ENCODE assay signal across 9 cellular contexts in genomic region chr22:23787910-23788309, GRCh38. TPM values are rescaled to one million over a fixed set of nuclear protein-coding genes. Genes with fewer than 3 reads are reported as not detected.
DNase-seq lines count a peak whose midpoint lies in the region; ATAC-seq and TF ChIP-seq lines count a peak whose summit lies in the region.
"Had no signal": no experiment of that assay in that cellular context is flagged by ENCODE, and none has a peak within 500 bp of the region (broad histone marks: within the 10 kb centered on the region; RNA-seq: fewer than 3 reads in every experiment).

No MANE protein-coding gene starts in this region.

- H3K4me1 Mint-ChIP-seq in dendritic cell treated with granulocyte-macrophage colony-stimulating factor and Interleukin-4, amounts not matched to agents 40 ng/mL and 50 ng/mL, for 4 days (ENCODE audit: low read depth), result peaks cover 21% of the 10 kb centered on the region
- peaks cover 39 to 41% of the 10 kb centered on the region in 2 donors for H3K4me1 Mint-ChIP-seq in natural killer cell

- H3K4me3 Mint-ChIP-seq in dendritic cell treated with granulocyte-macrophage colony-stimulating factor and Interleukin-4, amounts not matched to agents 40 ng/mL and 50 ng/mL, for 4 days, result peak overlapping the region; percentile 77
- H3K4me3 Mint-ChIP-seq in natural killer cell, result peak overlapping the region; percentile 85

- H3K9me3 Mint-ChIP-seq in dendritic cell treated with granulocyte-macrophage colony-stimulating factor and Interleukin-4, amounts not matched to agents 40 ng/mL and 50 ng/mL, for 4 days, result no peaks in the 10 kb centered on the region
- H3K9me3 Mint-ChIP-seq in natural killer cell, result no peaks in the 10 kb centered on the region

- H3K27me3 Mint-ChIP-seq in dendritic cell treated with granulocyte-macrophage colony-stimulating factor and Interleukin-4, amounts not matched to agents 40 ng/mL and 50 ng/mL, for 4 days, result peaks cover 4% of the 10 kb centered on the region
- no peaks in the 10 kb centered on the region for H3K27me3 Mint-ChIP-seq in natural killer cell (ENCODE audit: low read depth in 2 of 2)

- H3K27ac ChIP-seq in KOPT-K1 (ENCODE audit: low read depth, low read length, poor library complexity, severe bottlenecking), result peak overlapping the region; percentile 93

- ATAC-seq in natural killer cell (no peak), omental fat pad (ENCODE audit: low FRiP score) (no peak)

- intact Hi-C loops in dendritic cell treated with granulocyte-macrophage colony-stimulating factor and Interleukin-4, amounts not matched to agents 40 ng/mL and 50 ng/mL, for 4 days (cut with micrococcal nuclease), result loop anchor here (5.0 to 10.0 kb wide), 2 partner anchors 49 to 127 kb away; partner anchors contain the start of gene DERL3
- intact Hi-C loops in natural killer cell (cut with micrococcal nuclease), result loop anchor here (1.0 to 2.0 kb wide), 3 partner anchors 15 to 223 kb away; partner anchors contain the start of genes CABIN1, DERL3 and MMP11

- no peak for DNase-seq in AG09309 (ENCODE audit: low read depth)
- DNase-seq in natural killer cell, result no peak
- no peak for DNase-seq in stimulated activated CD4-positive, alpha-beta T cell treated with anti-CD3 and anti-CD28 coated beads, Interleukin-2, amount 100 ng/mL, for 48 hours
- DNase-seq in omental fat pad (ENCODE audit: low spot score), result no peak
- DNase-seq in stimulated activated CD4-positive, alpha-beta T cell treated with anti-CD3 and anti-CD28 coated beads, Interleukin-4, amount 100 ng/mL, for 1 hour, result no peak
- DNase-seq in activated CD8-positive, alpha-beta memory T cell treated with anti-CD3 and anti-CD28 coated beads, Interleukin-2, amount 50 U/mL, for 48 hours, result no peak

- H3K4me3 ChIP-seq in AG09309 (ENCODE audit: control insufficient read depth, low read depth, low read length), result peak overlapping the region; percentile 55

- H3K9me3 ChIP-seq in KOPT-K1 (ENCODE audit: insufficient read depth, low read length, poor library complexity, severe bottlenecking), result no peaks in the 10 kb centered on the region

- peaks cover 41% of the 10 kb centered on the region for H3K36me3 ChIP-seq in KOPT-K1 (ENCODE audit: insufficient read depth, low read length)

- H3K27ac Mint-ChIP-seq in dendritic cell treated with granulocyte-macrophage colony-stimulating factor and Interleukin-4, amounts not matched to agents 40 ng/mL and 50 ng/mL, for 4 days, result peak overlapping the region; percentile 89
- H3K27ac Mint-ChIP-seq in natural killer cell, result peak overlapping the region; percentile 84 to 89

- peaks cover 23% of the 10 kb centered on the region for H3K36me3 Mint-ChIP-seq in dendritic cell treated with granulocyte-macrophage colony-stimulating factor and Interleukin-4, amounts not matched to agents 40 ng/mL and 50 ng/mL, for 4 days (ENCODE audit: low read depth)
- no peaks in the 10 kb centered on the region for H3K36me3 Mint-ChIP-seq in natural killer cell

- TF ChIP-seq CTCF in AG09309 (IDR thresholded peaks at IDR 0.05; ENCODE audit: control insufficient read depth, insufficient read depth, low read depth, low read length, missing control alignments) (no peak), natural killer cell (IDR thresholded peaks at IDR 0.05) (no peak), omental fat pad (IDR thresholded peaks at IDR 0.05) (no peak)

RNA-seq across cellular contexts. Expression of gene SMARCB1, which starts 1.1 kb away (rescaled TPM):
- total RNA-seq in natural killer cell (10 to 100 TPM; 56.3 to 76.9 (median 69.8) TPM), omental fat pad (10 to 100 TPM; 38.8 to 50.9 (median 47.6) TPM)

RNA-seq across cellular contexts. Expression of gene MMP11, which starts 15.3 kb away (rescaled TPM):
- total RNA-seq in natural killer cell, result 1 to 10 TPM in 1 of 3 donors, under 1 TPM in 2; 0.71 to 1.7 (median 0.91) TPM
- 1 to 10 TPM in 2 of 4 donors, under 1 TPM in 1, not detected in 1; 0.79 to 3.1 (median 2.1) TPM for total RNA-seq in omental fat pad

RNA-seq across cellular contexts. Expression of gene CHCHD10, which starts 20.1 kb away (rescaled TPM):
- total RNA-seq in natural killer cell (10 to 100 TPM in 2 of 3 donors, 1 to 10 TPM in 1; 9.3 to 22.5 (median 13.8) TPM), omental fat pad (10 to 100 TPM; 19.9 to 61.2 (median 31.2) TPM)

RNA-seq across cellular contexts. Expression of gene C22orf15, which starts 25.1 kb away (rescaled TPM):
- total RNA-seq in natural killer cell (not detected), omental fat pad (not detected)
- total RNA-seq: M059J had no signal

RNA-seq across cellular contexts. Expression of gene VPREB3, which starts 33.7 kb away (rescaled TPM):
- not detected for total RNA-seq in natural killer cell
- total RNA-seq in omental fat pad, result not detected
- total RNA-seq: M059J had no signal
